In the genomic region with DNA sequence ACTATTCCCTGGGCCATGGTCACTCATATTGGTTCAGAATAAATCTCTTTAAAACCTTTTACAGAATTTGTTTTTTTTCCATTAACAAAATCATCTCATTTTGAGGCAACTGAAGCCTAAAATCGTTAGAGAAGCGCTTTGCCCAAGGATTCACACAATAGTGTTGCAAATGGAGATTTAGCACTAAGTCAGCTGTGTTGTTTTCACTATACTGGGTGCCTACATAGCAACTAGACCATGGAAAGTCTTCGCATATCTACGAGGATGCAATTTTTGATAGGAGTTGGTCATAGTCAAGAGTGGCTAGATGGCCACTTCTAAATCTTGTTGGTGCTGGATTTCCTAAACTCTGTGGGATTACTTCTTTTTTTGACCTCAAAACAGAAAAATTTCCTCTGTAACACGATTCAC, we compare ENCODE assay signal across 1 cellular context.
TF ChIP-seq lines count a peak whose summit lies in the region.

No MANE protein-coding gene starts in this region.

TF ChIP-seq in HEK293, 187 proteins besides CTCF, POLR2A, EP300 and RAD21 (continued from another document):
- TF ChIP-seq ZNF707 (tag by site-specific recombination; IDR thresholded peaks at IDR 0.05): no peak
